ENCODE assay signal across 31 cellular contexts in the genomic region with DNA sequence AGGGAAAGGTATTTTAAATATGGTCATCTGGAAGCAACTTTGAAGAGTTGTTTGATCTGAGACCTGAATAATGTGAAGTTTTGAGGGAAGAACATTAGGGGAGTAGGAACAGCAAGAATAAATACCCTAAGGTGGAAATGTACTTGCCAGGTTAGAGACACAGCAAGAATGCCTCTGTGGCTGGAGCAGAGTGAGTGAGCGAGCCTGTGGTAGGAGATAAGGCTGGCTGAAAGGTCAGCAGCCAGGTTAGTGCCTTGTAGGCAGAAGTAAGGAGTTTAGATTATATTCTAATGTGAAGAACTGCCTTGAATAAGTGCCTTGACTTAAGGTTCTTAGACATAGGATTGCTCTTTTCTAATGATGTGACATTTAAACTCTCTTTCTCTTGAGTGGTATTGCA. TPM values are rescaled to one million over a fixed set of nuclear protein-coding genes. Genes with fewer than 3 reads are reported as not detected.
"Had no signal": no experiment of that assay in that cellular context is flagged by ENCODE, and none has a peak within 500 bp of the region (broad histone marks: within the 10 kb centered on the region; RNA-seq: fewer than 3 reads in every experiment).

No MANE protein-coding gene starts in this region.

- H3K4me3 Mint-ChIP-seq: activated CD4-positive, alpha-beta T cell treated with anti-CD3 and anti-CD28 coated beads, Interleukin-2, amount 10 ng/mL, durations not matched to agents 24 days and 14 days; activated CD8-positive, alpha-beta T cell treated with anti-CD3 and anti-CD28 coated beads for 36 hours; activated naive CD4-positive, alpha-beta T cell treated with anti-CD3 and anti-CD28 coated beads, Interleukin-2, amount 50 U/mL, for 24 hours; activated naive CD8-positive, alpha-beta T cell treated with anti-CD3 and anti-CD28 coated beads, Interleukin-2, amount 10 ng/mL, durations not matched to agents 7 days and 5 days; central memory CD8-positive, alpha-beta T cell had no signal

- H3K4me3 ChIP-seq: PC-9 had no signal

- H3K4me2 ChIP-seq: PC-9 had no signal

- H3K4me1 Mint-ChIP-seq: activated CD4-positive, alpha-beta T cell treated with anti-CD3 and anti-CD28 coated beads, Interleukin-2, amount 10 ng/mL, durations not matched to agents 24 days and 14 days; activated naive CD4-positive, alpha-beta T cell treated with anti-CD3 and anti-CD28 coated beads, Interleukin-2, amount 50 U/mL, for 24 hours; activated naive CD8-positive, alpha-beta T cell treated with anti-CD3 and anti-CD28 coated beads, Interleukin-2, amount 10 ng/mL, durations not matched to agents 7 days and 5 days; central memory CD8-positive, alpha-beta T cell had no signal

- DNase-seq: activated CD4-positive, alpha-beta T cell treated with anti-CD3 and anti-CD28 coated beads, Interleukin-2, amount 10 ng/mL, durations not matched to agents 24 days and 14 days; activated CD4-positive, alpha-beta T cell treated with anti-CD3 and anti-CD28 coated beads, Interleukin-2, amount 50 U/mL, for 4 hours; activated CD8-positive, alpha-beta T cell treated with anti-CD3 and anti-CD28 coated beads for 36 hours; activated gamma-delta T cell; activated naive CD4-positive, alpha-beta T cell treated with Interleukin-2 at 50 U/mL for 16 hours; activated naive CD8-positive, alpha-beta T cell treated with anti-CD3 and anti-CD28 coated beads, Interleukin-2, amount 10 ng/mL, durations not matched to agents 7 days and 5 days; activated T-cell treated with anti-CD3 and anti-CD28 coated beads, Interleukin-2, amount 50 U/mL, for 1 hour; brain microvascular endothelial cell; KG1; MM.1S; MV-4-11; NCI-H1092; NCI-H1436 treated with DMSO at 0.1 percent for 48 hours; NCI-H1694 treated with DMSO at 0.1 percent for 48 hours; NCI-H2029; NCI-H510A; NCI-H526; NCI-H748 treated with DMSO at 0.1 percent for 48 hours; NK-92 treated with Interleukin-12 subunit alpha and Interleukin-12 subunit beta, amount 100 ng/mL, for 24 hours; PC-9; SW 1271; T1000 had no signal

- H2AFZ ChIP-seq: PC-9 had no signal

- H3K36me3 ChIP-seq: brain microvascular endothelial cell had no signal

- H3K27ac ChIP-seq: brain microvascular endothelial cell, PC-9, RWPE1 had no signal

- H3K27ac Mint-ChIP-seq: activated CD4-positive, alpha-beta T cell treated with anti-CD3 and anti-CD28 coated beads, Interleukin-2, amount 10 ng/mL, durations not matched to agents 24 days and 14 days; activated CD8-positive, alpha-beta T cell treated with anti-CD3 and anti-CD28 coated beads for 36 hours; activated naive CD4-positive, alpha-beta T cell treated with anti-CD3 and anti-CD28 coated beads, Interleukin-2, amount 50 U/mL, for 24 hours; activated naive CD8-positive, alpha-beta T cell treated with anti-CD3 and anti-CD28 coated beads, Interleukin-2, amount 10 ng/mL, durations not matched to agents 7 days and 5 days; activated T-helper 2 cell treated with anti-CD3 and anti-CD28 coated beads, Interferon-gamma antibody, Interleukin-2, Interleukin-4, amounts not matched to agents 10 μg/mL and 5 μg/mL and 100 μg/mL, durations not matched to agents 14 hours and 24 hours and 36 hours had no signal

- FAIRE-seq: RCC 7860, TTC549 had no signal

- H3K27me3 ChIP-seq: brain microvascular endothelial cell had no signal

- ATAC-seq: activated CD8-positive, alpha-beta T cell treated with anti-CD3 and anti-CD28 coated beads for 36 hours; Right ventricle myocardium inferior had no signal

RNA-seq across cellular contexts. Expression of gene LRRC49, which starts 18.3 kb away (rescaled TPM):
- total RNA-seq: activated CD4-positive, alpha-beta T cell treated with anti-CD3 and anti-CD28 coated beads, Interleukin-2, amount 10 ng/mL, durations not matched to agents 24 days and 14 days; activated CD8-positive, alpha-beta T cell treated with anti-CD3 and anti-CD28 coated beads for 36 hours; activated naive CD8-positive, alpha-beta T cell treated with anti-CD3 and anti-CD28 coated beads, Interleukin-2, amount 10 ng/mL, durations not matched to agents 7 days and 5 days; activated T-helper 2 cell treated with anti-CD3 and anti-CD28 coated beads, Interferon-gamma antibody, Interleukin-2, Interleukin-4, amounts not matched to agents 10 μg/mL and 5 μg/mL and 100 μg/mL, durations not matched to agents 14 hours and 24 hours and 36 hours; T-helper 1 cell treated with Interleukin-12 subunit alpha and Interleukin-12 subunit beta and Interleukin-4 antibody, amounts not matched to agents 30 ng/mL and 1 ng/mL, for 36 hours; T-helper 2 cell treated with Interferon-gamma antibody and Interleukin-4, amounts not matched to agents 100 ng/mL and 5 ng/mL, for 36 hours had no signal

RNA-seq across cellular contexts. Expression of gene THAP10, which starts 18.7 kb away (rescaled TPM):
- total RNA-seq: activated CD4-positive, alpha-beta T cell treated with anti-CD3 and anti-CD28 coated beads, Interleukin-2, amount 10 ng/mL, durations not matched to agents 24 days and 14 days; activated CD8-positive, alpha-beta T cell treated with anti-CD3 and anti-CD28 coated beads for 36 hours; activated naive CD8-positive, alpha-beta T cell treated with anti-CD3 and anti-CD28 coated beads, Interleukin-2, amount 10 ng/mL, durations not matched to agents 7 days and 5 days; T-helper 1 cell treated with Interleukin-12 subunit alpha and Interleukin-12 subunit beta and Interleukin-4 antibody, amounts not matched to agents 30 ng/mL and 1 ng/mL, for 36 hours had no signal

RNA-seq across cellular contexts. Expression of gene LARP6, which starts 57.0 kb away (rescaled TPM):
- total RNA-seq: activated CD4-positive, alpha-beta T cell treated with anti-CD3 and anti-CD28 coated beads, Interleukin-2, amount 10 ng/mL, durations not matched to agents 24 days and 14 days; activated naive CD8-positive, alpha-beta T cell treated with anti-CD3 and anti-CD28 coated beads, Interleukin-2, amount 10 ng/mL, durations not matched to agents 7 days and 5 days; activated T-helper 2 cell treated with anti-CD3 and anti-CD28 coated beads, Interferon-gamma antibody, Interleukin-2, Interleukin-4, amounts not matched to agents 10 μg/mL and 5 μg/mL and 100 μg/mL, durations not matched to agents 14 hours and 24 hours and 36 hours; T-helper 1 cell treated with Interleukin-12 subunit alpha and Interleukin-12 subunit beta and Interleukin-4 antibody, amounts not matched to agents 30 ng/mL and 1 ng/mL, for 36 hours; T-helper 2 cell treated with Interferon-gamma antibody and Interleukin-4, amounts not matched to agents 100 ng/mL and 5 ng/mL, for 36 hours had no signal
